ENCODE assay signal across 8 cellular contexts in genomic region chr1:86502721-86503430, GRCh38. TPM values are rescaled to one million over a fixed set of nuclear protein-coding genes. Genes with fewer than 3 reads are reported as not detected.
DNase-seq lines count a peak whose midpoint lies in the region; ATAC-seq, FAIRE-seq and TF ChIP-seq lines count a peak whose summit lies in the region.

No MANE protein-coding gene starts in this region.

- DNase-seq in CD4-positive, CD25-positive, alpha-beta regulatory T cell = peak in 1 of 3 donors; percentile 12
- DNase-seq in RWPE2 (ENCODE audit: low spot score) (peak; percentile 76), fibroblast of villous mesenchyme (ENCODE audit: low read depth) (no peak), pancreas (no peak), NCI-H2196 treated with DMSO at 0.1 percent for 48 hours (lab: John Stamatoyannopoulos, UW; ENCODE audit: unreplicated experiment) (no peak), NCI-H446 treated with DMSO at 0.1 percent for 48 hours (lab: John Stamatoyannopoulos, UW) (no peak)

- no peaks in the 10 kb centered on the region for H3K4me1 ChIP-seq in CD4-positive, CD25-positive, alpha-beta regulatory T cell (ENCODE audit: control insufficient read depth, insufficient read depth, low read length, poor library complexity, severe bottlenecking)
- H3K4me1 ChIP-seq in RWPE2 (ENCODE audit: insufficient read depth, poor library complexity, severe bottlenecking) (peaks cover 5% of the 10 kb centered on the region), pancreas (no peaks in the 10 kb centered on the region)

- H3K27me3 Mint-ChIP-seq in CD4-positive, CD25-positive, alpha-beta regulatory T cell = peaks cover 23% of the 10 kb centered on the region

- intact Hi-C loops in pancreas (cut with DNase I) = loop anchor here in 2 of 3 donors (10.0 kb wide), 1 partner anchor 118 kb away; no protein-coding TSS in a partner anchor

- H3K27ac Mint-ChIP-seq in CD4-positive, CD25-positive, alpha-beta regulatory T cell = peak overlapping the region in 1 of 3 donors; percentile 79

- H3K9me3 Mint-ChIP-seq in CD4-positive, CD25-positive, alpha-beta regulatory T cell = peaks cover 0 to 1% (median 0%) of the 10 kb centered on the region in 7 donors

- H3K4me3 ChIP-seq in CD4-positive, CD25-positive, alpha-beta regulatory T cell (ENCODE audit: low read depth, low read length) = peak overlapping the region; percentile 60
- H3K4me3 ChIP-seq in RWPE2 (ENCODE audit: severe bottlenecking) (peak overlapping the region; percentile 31), fibroblast of villous mesenchyme (ENCODE audit: low read depth, low read length) (peak overlapping the region; percentile 42), pancreas (peak overlapping the region in 1 of 4 donors; percentile 26)

- H3K27ac ChIP-seq in CD4-positive, CD25-positive, alpha-beta regulatory T cell (ENCODE audit: insufficient read depth, low read length, poor library complexity, severe bottlenecking) = no peak overlapping the region
- peak overlapping the region; percentile 30 for H3K27ac ChIP-seq in RWPE2 (ENCODE audit: poor library complexity, severe bottlenecking)
- H3K27ac ChIP-seq in pancreas = peak overlapping the region in 1 of 4 donors; percentile 17

- H3K36me3 Mint-ChIP-seq in CD4-positive, CD25-positive, alpha-beta regulatory T cell = no peaks in the 10 kb centered on the region

- peak; percentile 60 for TF ChIP-seq CTCF in RWPE2 (IDR thresholded peaks at IDR 0.05; ENCODE audit: poor library complexity, severe bottlenecking)
- TF ChIP-seq CTCF in fibroblast of villous mesenchyme (IDR thresholded peaks at IDR 0.05; ENCODE audit: insufficient read depth, low read depth, low read length) = no peak
- TF ChIP-seq CTCF in pancreas (IDR thresholded peaks at IDR 0.05) = no peak

- peaks cover 4% of the 10 kb centered on the region for H3K27me3 ChIP-seq in CD4-positive, CD25-positive, alpha-beta regulatory T cell (ENCODE audit: control insufficient read depth, insufficient read depth, low read length)
- H3K27me3 ChIP-seq in RWPE2 (ENCODE audit: insufficient read depth, poor library complexity, severe bottlenecking) (no peaks in the 10 kb centered on the region), pancreas (no peaks in the 10 kb centered on the region)

- no peak for FAIRE-seq in pancreas (lab: Jason Lieb, UNC)

- no peak for ATAC-seq in CD4-positive, CD25-positive, alpha-beta regulatory T cell (ENCODE audit: low read depth in 2 of 2)
- peak; percentile 40 for ATAC-seq in HG02678 (IDR thresholded peaks at IDR 0.05; ENCODE audit: unreplicated experiment)
- peak; percentile 95 for ATAC-seq in RWPE2 (ENCODE audit: low read depth)
- ATAC-seq in pancreas = peak; percentile 34 to 72 (median 60)
- no peak for ATAC-seq in GM21717 (IDR thresholded peaks at IDR 0.05; ENCODE audit: unreplicated experiment)

- H3K4me1 Mint-ChIP-seq in CD4-positive, CD25-positive, alpha-beta regulatory T cell = peaks cover 0 to 19% (median 3%) of the 10 kb centered on the region in 4 donors

- WGBS in pancreas, 2 donors = 37% methylated on average over 19 of the region's 19 CpGs

- no peaks in the 10 kb centered on the region for H3K36me3 ChIP-seq in CD4-positive, CD25-positive, alpha-beta regulatory T cell (ENCODE audit: control insufficient read depth, insufficient read depth, low read length)
- H3K36me3 ChIP-seq in RWPE2 (ENCODE audit: low read depth) = no peaks in the 10 kb centered on the region
- H3K36me3 ChIP-seq in pancreas = no peaks in the 10 kb centered on the region

- H3K4me3 Mint-ChIP-seq in CD4-positive, CD25-positive, alpha-beta regulatory T cell = peak overlapping the region in 2 of 4 donors; percentile 79 to 90

- no peaks in the 10 kb centered on the region for H3K9me3 ChIP-seq in CD4-positive, CD25-positive, alpha-beta regulatory T cell (ENCODE audit: control insufficient read depth in 2 of 2, low read length in 2 of 2)
- H3K9me3 ChIP-seq in RWPE2 (ENCODE audit: severe bottlenecking) (no peaks in the 10 kb centered on the region), pancreas (no peaks in the 10 kb centered on the region)

RNA-seq across cellular contexts. Expression of gene CLCA1, which starts 34.1 kb away (rescaled TPM):
- not detected for total RNA-seq in CD4-positive, CD25-positive, alpha-beta regulatory T cell
- polyA plus RNA-seq in CD4-positive, CD25-positive, alpha-beta regulatory T cell = not detected
- under 0.01 TPM in 1 of 2 replicates, not detected in the other for total RNA-seq in fibroblast of villous mesenchyme
- under 1 TPM in 1 of 6 donors, not detected in 5; 0.44 TPM for total RNA-seq in pancreas
- under 1 TPM; 0.05 to 0.11 TPM for polyA plus RNA-seq in pancreas

RNA-seq across cellular contexts. Expression of gene CLCA4, which starts 44.0 kb away (rescaled TPM):
- total RNA-seq in CD4-positive, CD25-positive, alpha-beta regulatory T cell = not detected
- not detected for polyA plus RNA-seq in CD4-positive, CD25-positive, alpha-beta regulatory T cell
- total RNA-seq in fibroblast of villous mesenchyme (not detected in 2 replicates), pancreas (under 1 TPM in 2 of 6 donors, not detected in 4; 0.06 to 0.13 TPM)
- polyA plus RNA-seq in pancreas = under 1 TPM; 0.07 to 0.19 TPM

Comparison
In these comparisons a context has a peak if more than half of its experiments do, and no peak if none do; other contexts are left out.
1. ATAC-seq: peak in HG02678 (single experiment), RWPE2 (single experiment) and pancreas (4 of 4); none in CD4-positive, CD25-positive, alpha-beta regulatory T cell (0 of 2) and GM21717 (single experiment).